Comparison of ENCODE assay signal across 6 cellular contexts in the genomic region with DNA sequence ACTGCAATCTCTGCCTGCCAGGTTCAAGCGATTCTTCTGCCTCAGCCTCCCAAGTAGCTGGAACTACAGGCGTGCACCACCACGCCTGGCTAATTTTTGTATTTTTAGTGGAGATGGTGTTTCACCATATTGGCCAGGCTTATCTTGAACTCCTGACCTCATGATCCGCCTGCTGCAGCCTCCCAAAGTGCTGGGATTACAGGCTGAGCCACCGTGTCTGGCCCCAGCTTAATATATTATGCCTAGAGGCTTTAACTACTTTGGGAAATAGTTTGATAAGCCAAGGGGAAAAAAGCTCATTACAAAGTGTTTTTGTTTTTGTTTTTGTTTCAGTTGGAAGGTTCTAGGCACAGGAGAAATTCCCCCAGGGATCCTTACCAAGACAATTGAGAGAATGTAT.
DNase-seq lines count a peak whose midpoint lies in the region; ATAC-seq and TF ChIP-seq lines count a peak whose summit lies in the region.
"Not testable (repeated sequence)": the region's sequence is repeated elsewhere in the genome, so short reads cannot be mapped to it uniquely, and the experiment has no call there.

No MANE protein-coding gene starts in this region.

- not testable (repeated sequence) for H3K36me3 Mint-ChIP-seq in HFFc6 (ENCODE audit: low read depth); stimulated activated memory B cell treated with anti-CD40 and anti-IgM and Interleukin-4, amounts not matched to agents 10 μg/mL and 1 μg/mL and 100 μg/mL, for 72 hours

- H3K27ac ChIP-seq in BLaER1 treated with 17β-estradiol and CSF1 and Interleukin-3, amounts not matched to agents 10 nM and 100 nM: peak overlapping the region in 3 of 11 experiments; percentile 1 to 64 (median 54); a peak in 1 of 22 replicates
- peak overlapping the region; percentile 30 for H3K27ac ChIP-seq in WERI-Rb-1

- H3K27me3 Mint-ChIP-seq in HFFc6 (ENCODE audit: insufficient read depth); stimulated activated memory B cell treated with anti-CD40 and anti-IgM and Interleukin-4, amounts not matched to agents 10 μg/mL and 1 μg/mL and 100 μg/mL, for 72 hours: not testable (repeated sequence)

- not testable (repeated sequence) for DNase-seq in HFFc6
- peak; percentile 33 for DNase-seq in NCI-H82 treated with DMSO at 0.1 percent for 48 hours (lab: John Stamatoyannopoulos, UW; ENCODE audit: unreplicated experiment)
- peak; percentile 85 for DNase-seq in WERI-Rb-1

- not testable (repeated sequence) for H3K9me3 Mint-ChIP-seq in HFFc6; stimulated activated memory B cell treated with anti-CD40 and anti-IgM and Interleukin-4, amounts not matched to agents 10 μg/mL and 1 μg/mL and 100 μg/mL, for 72 hours

- H3K27me3 ChIP-seq in BLaER1 treated with 17β-estradiol and CSF1 and Interleukin-3, amounts not matched to agents 10 nM and 100 nM; WERI-Rb-1 (ENCODE audit: insufficient read depth, low read depth, severe bottlenecking): not testable (repeated sequence)

- H3K4me3 ChIP-seq in BLaER1 treated with 17β-estradiol and CSF1 and Interleukin-3, amounts not matched to agents 10 nM and 100 nM; WERI-Rb-1 (ENCODE audit: low read depth, low read length): not testable (repeated sequence)
- H3K4me3 ChIP-seq in GM08714 (ENCODE audit: low read length): peak overlapping the region; percentile 25; the same call in 1 of the 2 replicates

- H3K4me1 Mint-ChIP-seq in HFFc6 (ENCODE audit: low read depth); stimulated activated memory B cell treated with anti-CD40 and anti-IgM and Interleukin-4, amounts not matched to agents 10 μg/mL and 1 μg/mL and 100 μg/mL, for 72 hours: not testable (repeated sequence)

- H3K27ac Mint-ChIP-seq in HFFc6: peak overlapping the region; percentile 23; the same call in 1 of the 2 replicates
- peak overlapping the region; percentile 5 for H3K27ac Mint-ChIP-seq in stimulated activated memory B cell treated with anti-CD40 and anti-IgM and Interleukin-4, amounts not matched to agents 10 μg/mL and 1 μg/mL and 100 μg/mL, for 72 hours

- H3K9ac ChIP-seq in BLaER1 treated with 17β-estradiol and CSF1 and Interleukin-3, amounts not matched to agents 10 nM and 100 nM: not testable (repeated sequence)

- H3K36me3 ChIP-seq in BLaER1 treated with 17β-estradiol and CSF1 and Interleukin-3, amounts not matched to agents 10 nM and 100 nM; WERI-Rb-1: not testable (repeated sequence)

- not testable (repeated sequence) for H3K9me3 ChIP-seq in BLaER1 treated with 17β-estradiol and CSF1 and Interleukin-3, amounts not matched to agents 10 nM and 100 nM (replicated peaks in 1 of 11); WERI-Rb-1 (ENCODE audit: severe bottlenecking)

- peaks cover 8 to 46% (median 30%) of the 10 kb centered on the region in 10 experiments for H3K4me1 ChIP-seq in BLaER1 treated with 17β-estradiol and CSF1 and Interleukin-3, amounts not matched to agents 10 nM and 100 nM

- ATAC-seq in stimulated activated memory B cell treated with anti-CD40 and anti-IgM and Interleukin-4, amounts not matched to agents 10 μg/mL and 1 μg/mL and 100 μg/mL, for 72 hours: not testable (repeated sequence)

- H4K20me1 ChIP-seq in BLaER1 treated with 17β-estradiol and CSF1 and Interleukin-3, amounts not matched to agents 10 nM and 100 nM: not testable (repeated sequence)

- H3K4me2 ChIP-seq in BLaER1 treated with 17β-estradiol and CSF1 and Interleukin-3, amounts not matched to agents 10 nM and 100 nM: peak overlapping the region in 9 of 11 experiments; percentile 34 to 74 (median 58); a peak in 12 of 22 replicates

- not testable (repeated sequence) for TF ChIP-seq CTCF in HFFc6 (IDR thresholded peaks at IDR 0.05); WERI-Rb-1 (IDR thresholded peaks at IDR 0.05; ENCODE audit: low read depth, low read length)

- H3K4me3 Mint-ChIP-seq in HFFc6; stimulated activated memory B cell treated with anti-CD40 and anti-IgM and Interleukin-4, amounts not matched to agents 10 μg/mL and 1 μg/mL and 100 μg/mL, for 72 hours: not testable (repeated sequence)
